Comparison of ENCODE assay signal across 8 cellular contexts in the genomic region with DNA sequence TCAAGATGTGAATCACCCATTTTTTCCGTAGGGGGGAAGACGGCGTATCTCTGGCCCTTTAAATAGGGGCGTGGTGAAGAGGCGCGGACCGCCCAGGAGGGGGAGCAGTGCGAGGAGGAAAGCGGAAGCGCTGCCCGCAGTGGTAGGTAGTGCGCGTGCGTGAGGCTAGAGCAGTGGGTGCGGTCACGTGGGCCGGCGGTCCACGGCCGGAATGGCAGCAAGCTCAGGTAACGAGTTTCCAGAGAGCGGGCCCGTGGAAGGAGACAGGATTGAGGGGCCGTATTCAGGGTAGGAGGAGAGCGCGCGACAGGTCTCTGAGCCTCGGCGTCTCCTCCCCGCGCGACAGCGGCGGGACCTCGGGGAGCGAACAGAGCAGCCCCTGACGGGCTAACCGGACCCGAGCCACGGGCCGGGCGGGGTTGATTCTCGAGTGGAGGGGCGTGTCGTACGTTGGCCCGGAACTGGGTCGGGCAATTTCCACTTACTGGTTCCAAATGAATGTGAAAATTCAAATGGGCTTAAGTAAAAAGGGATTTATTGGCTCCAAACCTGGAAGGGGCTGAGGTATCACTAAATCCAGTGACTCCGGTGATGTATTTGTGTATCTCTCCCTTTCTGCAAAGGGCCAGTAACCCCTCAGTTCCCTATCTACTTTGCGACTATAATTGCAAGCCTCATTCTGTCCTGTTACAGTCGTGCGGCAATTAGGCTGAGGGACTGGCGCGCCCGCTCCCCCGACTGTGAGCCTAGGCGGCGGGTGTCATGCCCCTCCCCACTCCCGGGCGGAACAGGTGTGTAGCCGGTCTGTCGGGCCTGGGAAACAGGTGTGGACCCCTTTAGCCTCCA.
DNase-seq lines count a peak whose midpoint lies in the region; ATAC-seq lines count a peak whose summit lies in the region.

A gene with protein sequence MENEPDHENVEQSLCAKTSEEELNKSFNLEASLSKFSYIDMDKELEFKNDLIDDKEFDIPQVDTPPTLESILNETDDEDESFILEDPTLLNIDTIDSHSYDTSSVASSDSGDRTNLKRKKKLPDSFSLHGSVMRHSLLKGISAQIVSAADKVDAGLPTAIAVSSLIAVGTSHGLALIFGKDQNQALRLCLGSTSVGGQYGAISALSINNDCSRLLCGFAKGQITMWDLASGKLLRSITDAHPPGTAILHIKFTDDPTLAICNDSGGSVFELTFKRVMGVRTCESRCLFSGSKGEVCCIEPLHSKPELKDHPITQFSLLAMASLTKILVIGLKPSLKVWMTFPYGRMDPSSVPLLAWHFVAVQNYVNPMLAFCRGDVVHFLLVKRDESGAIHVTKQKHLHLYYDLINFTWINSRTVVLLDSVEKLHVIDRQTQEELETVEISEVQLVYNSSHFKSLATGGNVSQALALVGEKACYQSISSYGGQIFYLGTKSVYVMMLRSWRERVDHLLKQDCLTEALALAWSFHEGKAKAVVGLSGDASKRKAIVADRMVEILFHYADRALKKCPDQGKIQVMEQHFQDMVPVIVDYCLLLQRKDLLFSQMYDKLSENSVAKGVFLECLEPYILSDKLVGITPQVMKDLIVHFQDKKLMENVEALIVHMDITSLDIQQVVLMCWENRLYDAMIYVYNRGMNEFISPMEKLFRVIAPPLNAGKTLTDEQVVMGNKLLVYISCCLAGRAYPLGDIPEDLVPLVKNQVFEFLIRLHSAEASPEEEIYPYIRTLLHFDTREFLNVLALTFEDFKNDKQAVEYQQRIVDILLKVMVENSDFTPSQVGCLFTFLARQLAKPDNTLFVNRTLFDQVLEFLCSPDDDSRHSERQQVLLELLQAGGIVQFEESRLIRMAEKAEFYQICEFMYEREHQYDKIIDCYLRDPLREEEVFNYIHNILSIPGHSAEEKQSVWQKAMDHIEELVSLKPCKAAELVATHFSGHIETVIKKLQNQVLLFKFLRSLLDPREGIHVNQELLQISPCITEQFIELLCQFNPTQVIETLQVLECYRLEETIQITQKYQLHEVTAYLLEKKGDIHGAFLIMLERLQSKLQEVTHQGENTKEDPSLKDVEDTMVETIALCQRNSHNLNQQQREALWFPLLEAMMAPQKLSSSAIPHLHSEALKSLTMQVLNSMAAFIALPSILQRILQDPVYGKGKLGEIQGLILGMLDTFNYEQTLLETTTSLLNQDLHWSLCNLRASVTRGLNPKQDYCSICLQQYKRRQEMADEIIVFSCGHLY (N-terminal part only) (plus strand): TSS at position 168 of the 846 bp plus-strand sequence. CDS start 12,467 bp downstream, outside the sequence.

- peaks cover 21 to 36% of the 10 kb centered on the region in 2 donors for H3K4me1 Mint-ChIP-seq in effector memory CD8-positive, alpha-beta T cell (ENCODE audit: low read depth in 2 of 2)
- peaks cover 24% of the 10 kb centered on the region for H3K4me1 Mint-ChIP-seq in memory B cell

- H3K27ac Mint-ChIP-seq in effector memory CD8-positive, alpha-beta T cell: peak within 1 kb of the TSS; percentile 91
- H3K27ac Mint-ChIP-seq in memory B cell: peak within 1 kb of the TSS; percentile 85

- DNase-seq in COLO829 (ENCODE audit: low spot score): peak; percentile 96
- peak; percentile 79 for DNase-seq in HS-5 (ENCODE audit: low read depth)
- DNase-seq in NK-92 (lab: John Stamatoyannopoulos, UW; ENCODE audit: unreplicated experiment): peak; percentile 78
- peak; percentile 98 for DNase-seq in activated CD8-positive, alpha-beta memory T cell treated with anti-CD3 and anti-CD28 coated beads for 24 hours
- DNase-seq in effector memory CD8-positive, alpha-beta T cell: peak; percentile 95 to 97 (median 96)
- DNase-seq in memory B cell (ENCODE audit: low spot score in 2 of 2): peak; percentile 94 to 96
- DNase-seq in stimulated activated CD8-positive, alpha-beta memory T cell treated with anti-CD3 and anti-CD28 coated beads, Interleukin-12 subunit alpha, Interleukin-12 subunit beta, amount 100 ng/mL, for 24 hours (ENCODE audit: extremely low read depth): peak; percentile 92

- H3K4me3 Mint-ChIP-seq in effector memory CD8-positive, alpha-beta T cell: peak within 1 kb of the TSS; percentile 83 to 86
- H3K4me3 Mint-ChIP-seq in memory B cell: peak within 1 kb of the TSS; percentile 86

- H3K36me3 Mint-ChIP-seq in effector memory CD8-positive, alpha-beta T cell (ENCODE audit: insufficient read depth): peaks cover 11% of the 10 kb centered on the region
- H3K36me3 Mint-ChIP-seq in memory B cell: peaks cover 7% of the 10 kb centered on the region

- ATAC-seq in GM19468 (IDR thresholded peaks at IDR 0.05; ENCODE audit: extremely low read depth, unreplicated experiment) (peak; percentile 79), memory B cell (ENCODE audit: low read depth) (peak; percentile 90)
- peak; percentile 93 for ATAC-seq in effector memory CD8-positive, alpha-beta T cell (replicated peaks)

- H3K9me3 Mint-ChIP-seq in effector memory CD8-positive, alpha-beta T cell: no peaks in the 10 kb centered on the region
- H3K9me3 Mint-ChIP-seq in memory B cell: no peaks in the 10 kb centered on the region

- no peaks in the 10 kb centered on the region for H3K27me3 Mint-ChIP-seq in effector memory CD8-positive, alpha-beta T cell
- no peaks in the 10 kb centered on the region for H3K27me3 Mint-ChIP-seq in memory B cell

Comparison
In these comparisons a context has a peak if more than half of its experiments do, and no peak if none do; other contexts are left out.
1. Peak in every context shown above with its lines: DNase-seq and ATAC-seq.